8 cellular contexts compared by ENCODE assay signal in the genomic region with DNA sequence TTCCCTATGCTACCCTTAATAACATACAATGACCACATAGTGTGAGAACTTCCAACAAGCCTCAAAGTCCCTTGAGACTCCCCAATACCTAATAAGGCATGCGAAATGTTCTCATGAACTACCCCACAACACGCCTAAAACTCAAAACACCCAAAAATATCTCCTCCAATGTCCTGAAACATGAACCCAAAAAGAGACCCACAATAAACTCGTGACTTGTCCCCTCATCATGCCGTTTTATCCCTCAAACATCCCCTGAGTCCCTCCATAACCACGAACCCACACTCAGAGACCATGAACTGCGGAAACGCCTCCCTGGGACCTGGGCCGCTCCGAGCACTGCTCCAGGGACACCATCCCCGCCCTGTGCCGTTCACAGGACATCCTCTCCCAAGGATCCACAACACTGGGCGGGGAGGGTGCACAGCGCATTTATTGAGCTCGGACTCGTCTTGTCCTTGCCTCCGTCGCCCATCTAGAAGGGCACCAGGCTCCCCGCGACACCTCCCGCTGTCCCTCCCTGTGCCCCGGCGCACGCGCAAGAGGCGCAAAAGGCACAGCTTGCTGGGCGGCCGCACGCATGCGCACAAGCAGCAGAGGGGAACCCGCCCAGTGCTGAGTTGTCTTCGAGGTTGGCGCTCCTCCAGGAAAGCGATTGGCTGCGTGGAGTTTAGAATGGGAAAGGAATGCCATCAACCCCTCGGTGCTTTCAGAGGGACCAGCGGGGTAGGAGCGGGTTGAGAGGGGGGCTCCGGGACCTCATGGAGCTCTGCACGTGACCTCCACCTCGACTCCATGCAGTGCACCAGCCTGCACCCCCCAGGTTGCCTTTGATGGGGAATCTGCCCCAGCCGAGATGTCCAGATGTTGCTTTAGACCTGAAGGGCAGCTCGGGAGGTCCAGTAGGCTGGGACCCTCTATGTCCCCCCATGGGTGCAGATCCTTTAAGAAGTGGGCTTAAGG. TPM values are rescaled to one million over a fixed set of nuclear protein-coding genes. Genes with fewer than 3 reads are reported as not detected.
DNase-seq lines count a peak whose midpoint lies in the region; ATAC-seq lines count a peak whose summit lies in the region.

No MANE protein-coding gene starts in this region.

- ATAC-seq in HG02610 (IDR thresholded peaks at IDR 0.05; ENCODE audit: unreplicated experiment) (peak; percentile 65), memory B cell (ENCODE audit: low read depth) (peak; percentile 98)

- intact Hi-C loops in activated CD4-positive, alpha-beta memory T cell treated with anti-CD3 and anti-CD28 coated beads for 36 hours (cut with micrococcal nuclease), result no loop called here

- H3K4me3 Mint-ChIP-seq in activated CD4-positive, alpha-beta memory T cell treated with anti-CD3 and anti-CD28 coated beads for 36 hours, result peak overlapping the region; percentile 71
- H3K4me3 Mint-ChIP-seq in memory B cell, result peak overlapping the region; percentile 85

- no peaks in the 10 kb centered on the region for H3K27me3 Mint-ChIP-seq in activated CD4-positive, alpha-beta memory T cell treated with anti-CD3 and anti-CD28 coated beads for 36 hours
- H3K27me3 Mint-ChIP-seq in memory B cell, result no peaks in the 10 kb centered on the region

- H3K36me3 Mint-ChIP-seq in activated CD4-positive, alpha-beta memory T cell treated with anti-CD3 and anti-CD28 coated beads for 36 hours, result no peaks in the 10 kb centered on the region
- H3K36me3 Mint-ChIP-seq in memory B cell, result no peaks in the 10 kb centered on the region

- POLR2A ChIA-PET in activated CD4-positive, alpha-beta memory T cell treated with anti-CD3 and anti-CD28 coated beads for 36 hours (lab: Charles Lee), result interaction anchor here (0.8 kb wide), 1 partner anchor 43 kb away, joined by 3 read pairs; no protein-coding TSS in a partner anchor

- CTCF ChIA-PET in activated CD4-positive, alpha-beta memory T cell treated with anti-CD3 and anti-CD28 coated beads for 36 hours (lab: Charles Lee), result interaction anchor here (0.7 to 4.2 kb wide), 8 partner anchors 9 to 97 kb away, joined by 3 to 29 read pairs (median 5); a partner anchor contains a TSS

- peaks cover 15% of the 10 kb centered on the region for H3K4me1 Mint-ChIP-seq in activated CD4-positive, alpha-beta memory T cell treated with anti-CD3 and anti-CD28 coated beads for 36 hours (ENCODE audit: low read depth)
- H3K4me1 Mint-ChIP-seq in memory B cell, result peaks cover 11% of the 10 kb centered on the region

- H3K27ac Mint-ChIP-seq in activated CD4-positive, alpha-beta memory T cell treated with anti-CD3 and anti-CD28 coated beads for 36 hours, result peak overlapping the region; percentile 20
- H3K27ac Mint-ChIP-seq in memory B cell, result peak overlapping the region; percentile 82

- H3K9me3 Mint-ChIP-seq in activated CD4-positive, alpha-beta memory T cell treated with anti-CD3 and anti-CD28 coated beads for 36 hours, result no peaks in the 10 kb centered on the region
- H3K9me3 Mint-ChIP-seq in memory B cell, result no peaks in the 10 kb centered on the region

- DNase-seq in ELF-1 (ENCODE audit: low read depth, low spot score) (peak; percentile 89), NCI-H524 (lab: John Stamatoyannopoulos, UW) (peak; percentile 93 to 95), dermis microvascular lymphatic vessel endothelial cell (ENCODE audit: low read depth in 2 of 2) (peak; percentile 69 to 87), memory B cell (ENCODE audit: low spot score in 2 of 2) (peak; percentile 80 to 81), HuH-7 (ENCODE audit: low spot score) (no peak)
- peak; percentile 92 for DNase-seq in activated CD4-positive, alpha-beta memory T cell treated with anti-CD3 and anti-CD28 coated beads for 36 hours
- DNase-seq in stimulated activated CD8-positive, alpha-beta memory T cell treated with anti-CD3 and anti-CD28 coated beads, Interleukin-12 subunit alpha, Interleukin-12 subunit beta, amount 100 ng/mL, for 4 hours (ENCODE audit: low read depth), result peak; percentile 76

RNA-seq across cellular contexts. Expression of a gene that starts 8.8 kb away (rescaled TPM):
- total RNA-seq in activated CD4-positive, alpha-beta memory T cell treated with anti-CD3 and anti-CD28 coated beads for 36 hours, result not detected
- not detected in 2 replicates for total RNA-seq in dermis microvascular lymphatic vessel endothelial cell

RNA-seq across cellular contexts. Expression of a gene that starts 10.5 kb away (rescaled TPM):
- total RNA-seq in activated CD4-positive, alpha-beta memory T cell treated with anti-CD3 and anti-CD28 coated beads for 36 hours, result under 1 TPM; 0.50 to 0.51 TPM
- not detected in 2 replicates for total RNA-seq in dermis microvascular lymphatic vessel endothelial cell

RNA-seq across cellular contexts. Expression of a gene that starts 14.2 kb away (rescaled TPM):
- total RNA-seq in activated CD4-positive, alpha-beta memory T cell treated with anti-CD3 and anti-CD28 coated beads for 36 hours, result 1 to 10 TPM; 2.3 to 2.8 TPM
- total RNA-seq in dermis microvascular lymphatic vessel endothelial cell, result not detected in 2 replicates

RNA-seq across cellular contexts. Expression of a gene that starts 18.7 kb away (rescaled TPM):
- under 1 TPM; 0.77 to 0.93 TPM for total RNA-seq in activated CD4-positive, alpha-beta memory T cell treated with anti-CD3 and anti-CD28 coated beads for 36 hours
- total RNA-seq in dermis microvascular lymphatic vessel endothelial cell, result not detected in 2 replicates

RNA-seq across cellular contexts. Expression of a gene that starts 30.2 kb away (rescaled TPM):
- total RNA-seq in activated CD4-positive, alpha-beta memory T cell treated with anti-CD3 and anti-CD28 coated beads for 36 hours, result 100 to 1,000 TPM; 334 to 360 TPM
- 17.1 and 22.4 TPM in 2 replicates for total RNA-seq in dermis microvascular lymphatic vessel endothelial cell
